ENCODE assay signal across 8 cellular contexts in genomic region chr1:64246294-64246917, GRCh38. TPM values are rescaled to one million over a fixed set of nuclear protein-coding genes. Genes with fewer than 3 reads are reported as not detected.
DNase-seq lines count a peak whose midpoint lies in the region; ATAC-seq, FAIRE-seq and TF ChIP-seq lines count a peak whose summit lies in the region.

No MANE protein-coding gene starts in this region.

- no peak overlapping the region for H3K4me3 Mint-ChIP-seq in activated CD8-positive, alpha-beta memory T cell treated with anti-CD3 and anti-CD28 coated beads, Interleukin-2, amount 10 ng/mL, durations not matched to agents 7 days and 5 days
- no peak overlapping the region for H3K4me3 Mint-ChIP-seq in stimulated activated naive CD8-positive, alpha-beta T cell treated with anti-CD3 and anti-CD28 coated beads, Interleukin-15, amount 100 ng/mL, for 72 hours

- H3K4me1 Mint-ChIP-seq in activated CD8-positive, alpha-beta memory T cell treated with anti-CD3 and anti-CD28 coated beads, Interleukin-2, amount 10 ng/mL, durations not matched to agents 7 days and 5 days: peaks cover 7% of the 10 kb centered on the region
- H3K4me1 Mint-ChIP-seq in stimulated activated naive CD8-positive, alpha-beta T cell treated with anti-CD3 and anti-CD28 coated beads, Interleukin-15, amount 100 ng/mL, for 72 hours: peaks cover 19% of the 10 kb centered on the region

- H3K9me3 Mint-ChIP-seq in activated CD8-positive, alpha-beta memory T cell treated with anti-CD3 and anti-CD28 coated beads, Interleukin-2, amount 10 ng/mL, durations not matched to agents 7 days and 5 days (ENCODE audit: low read depth): no peaks in the 10 kb centered on the region
- no peaks in the 10 kb centered on the region for H3K9me3 Mint-ChIP-seq in stimulated activated naive CD8-positive, alpha-beta T cell treated with anti-CD3 and anti-CD28 coated beads, Interleukin-15, amount 100 ng/mL, for 72 hours

- H3K36me3 Mint-ChIP-seq in activated CD8-positive, alpha-beta memory T cell treated with anti-CD3 and anti-CD28 coated beads, Interleukin-2, amount 10 ng/mL, durations not matched to agents 7 days and 5 days: no peaks in the 10 kb centered on the region

- no peak for ATAC-seq in activated CD8-positive, alpha-beta memory T cell treated with anti-CD3 and anti-CD28 coated beads, Interleukin-2, amount 10 ng/mL, durations not matched to agents 7 days and 5 days
- ATAC-seq in stimulated activated naive CD8-positive, alpha-beta T cell treated with anti-CD3 and anti-CD28 coated beads, Interleukin-15, amount 100 ng/mL, for 72 hours: no peak

- DNase-seq in GM13976 (ENCODE audit: low spot score) (peak; percentile 29), NCI-H460 (ENCODE audit: extremely low read depth, low read depth) (peak; percentile 49), lung microvascular endothelial cell (ENCODE audit: low read depth in 2 of 2) (peak; percentile 49 to 65)
- peak; percentile 25 for DNase-seq in central memory CD4-positive, alpha-beta T cell
- no peak for DNase-seq in activated CD8-positive, alpha-beta memory T cell treated with anti-CD3 and anti-CD28 coated beads, Interleukin-2, amount 10 ng/mL, durations not matched to agents 7 days and 5 days
- no peak for DNase-seq in activated CD4-positive, alpha-beta T cell treated with anti-CD3 and anti-CD28 coated beads for 4 hours
- no peak for DNase-seq in stimulated activated naive CD8-positive, alpha-beta T cell treated with anti-CD3 and anti-CD28 coated beads, Interleukin-15, amount 100 ng/mL, for 72 hours

- H3K27me3 Mint-ChIP-seq in activated CD8-positive, alpha-beta memory T cell treated with anti-CD3 and anti-CD28 coated beads, Interleukin-2, amount 10 ng/mL, durations not matched to agents 7 days and 5 days: peaks cover 23% of the 10 kb centered on the region
- H3K27me3 Mint-ChIP-seq in stimulated activated naive CD8-positive, alpha-beta T cell treated with anti-CD3 and anti-CD28 coated beads, Interleukin-15, amount 100 ng/mL, for 72 hours: peaks cover 12% of the 10 kb centered on the region

- peak; percentile 49 for TF ChIP-seq CTCF in GM13976 (IDR thresholded peaks at IDR 0.05; ENCODE audit: borderline replicate concordance, control extremely low read depth, extremely low read depth, insufficient read depth, missing control alignments)

- in situ Hi-C loops in GM13976 (cut with MboI; ENCODE audit: low sequenced_read_pairs, unreplicated experiment): loop anchor here (25.0 kb wide), 2 partner anchors 559 to 634 kb away; no protein-coding TSS in a partner anchor

- CTCF ChIA-PET in activated CD8-positive, alpha-beta memory T cell treated with anti-CD3 and anti-CD28 coated beads, Interleukin-2, amount 10 ng/mL, durations not matched to agents 7 days and 5 days (lab: Charles Lee): interaction anchor here (0.7 to 1.7 kb wide), 9 partner anchors 12 to 626 kb away, joined by 3 to 11 read pairs (median 3); no protein-coding TSS in a partner anchor

- peak; percentile 98 for FAIRE-seq in A204.1 (lab: Jason Lieb, UNC)

- no peak overlapping the region for H3K27ac Mint-ChIP-seq in activated CD8-positive, alpha-beta memory T cell treated with anti-CD3 and anti-CD28 coated beads, Interleukin-2, amount 10 ng/mL, durations not matched to agents 7 days and 5 days
- no peak overlapping the region for H3K27ac Mint-ChIP-seq in stimulated activated naive CD8-positive, alpha-beta T cell treated with anti-CD3 and anti-CD28 coated beads, Interleukin-15, amount 100 ng/mL, for 72 hours

RNA-seq across cellular contexts. Expression of gene UBE2U, which starts 43.0 kb away (rescaled TPM):
- total RNA-seq in NCI-H460 (2014; rRNA removed; shearing (Covaris generic)): not detected in 2 replicates
- not detected in 2 replicates for polyA plus RNA-seq in NCI-H460 (2014; cell fraction: nucleus; rRNA removed)
- total RNA-seq in lung microvascular endothelial cell: 0.20 TPM in 1 of 2 replicates, not detected in the other
- total RNA-seq in activated CD8-positive, alpha-beta memory T cell treated with anti-CD3 and anti-CD28 coated beads, Interleukin-2, amount 10 ng/mL, durations not matched to agents 7 days and 5 days: not detected

Comparison
In these comparisons a context has a peak if more than half of its experiments do, and no peak if none do; other contexts are left out.
1. DNase-seq: peak in GM13976 (single experiment), NCI-H460 (single experiment), central memory CD4-positive, alpha-beta T cell (single experiment) and lung microvascular endothelial cell (2 of 2); none in activated CD8-positive, alpha-beta memory T cell treated with anti-CD3 and anti-CD28 coated beads, Interleukin-2, amount 10 ng/mL, durations not matched to agents 7 days and 5 days (single experiment), activated CD4-positive, alpha-beta T cell treated with anti-CD3 and anti-CD28 coated beads for 4 hours (0 of 2) and stimulated activated naive CD8-positive, alpha-beta T cell treated with anti-CD3 and anti-CD28 coated beads, Interleukin-15, amount 100 ng/mL, for 72 hours (0 of 2).